Comparison of ENCODE assay signal across 8 cellular contexts in the genomic region with DNA sequence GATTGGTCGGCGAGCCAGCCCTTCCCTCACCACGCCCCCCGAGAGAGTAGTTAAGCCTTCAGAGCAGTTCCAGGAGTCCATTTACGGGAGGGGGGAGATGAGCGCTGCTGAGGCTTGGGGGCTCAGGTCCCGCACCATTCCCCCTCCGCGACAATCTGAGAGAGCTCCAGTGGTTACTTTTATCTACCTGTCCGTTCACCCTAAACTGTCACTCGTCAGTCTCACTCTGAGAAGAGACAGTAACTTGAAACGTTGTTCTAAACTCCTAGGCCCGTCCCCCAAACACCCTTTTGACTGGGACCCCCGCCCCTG. TPM values are rescaled to one million over a fixed set of nuclear protein-coding genes. Genes with fewer than 3 reads are reported as not detected.
DNase-seq lines count a peak whose midpoint lies in the region; TF ChIP-seq lines count a peak whose summit lies in the region.

No MANE protein-coding gene starts in this region.

- no peak for TF ChIP-seq CTCF in brain (conservative IDR thresholded peaks at IDR 0.05)

- DNase-seq in Ammon's horn (ENCODE audit: low spot score) = peak; percentile 91
- peak; percentile 81 for DNase-seq in GM19238 (ENCODE audit: insufficient read length, low spot score)
- DNase-seq in NCI-H82 (lab: John Stamatoyannopoulos, UW) = peak; percentile 97
- DNase-seq in foreskin melanocyte = no peak
- DNase-seq in NCI-H187 (lab: John Stamatoyannopoulos, UW) = no peak

- H3K27ac ChIP-seq in layer of hippocampus (ENCODE audit: low read depth, low read length) (peak overlapping the region; percentile 97), temporal lobe (ENCODE audit: low read depth, low read length) (peak overlapping the region; percentile 84)

- peak overlapping the region; percentile 93 to 96 (median 95) for H3K4me3 Mint-ChIP-seq in brain

- H3K9me3 Mint-ChIP-seq in brain = peaks cover 0 to 12% (median 0%) of the 10 kb centered on the region in 5 experiments

- peaks cover 70% of the 10 kb centered on the region for H3K27me3 Mint-ChIP-seq in brain

- no peaks in the 10 kb centered on the region for H3K36me3 Mint-ChIP-seq in brain

- peaks cover 3% of the 10 kb centered on the region for H3K27me3 ChIP-seq in layer of hippocampus (ENCODE audit: control insufficient read depth, insufficient read depth, low read length)

- peak overlapping the region; percentile 74 to 92 (median 91) for H3K27ac Mint-ChIP-seq in brain

- peaks cover 43% of the 10 kb centered on the region for H3K4me1 Mint-ChIP-seq in brain

RNA-seq across cellular contexts. Expression of a gene that starts 2.0 kb away (rescaled TPM):
- polyA plus RNA-seq in brain (ENCODE audit: insufficient read depth, low read depth, low replicate concordance) = 0.92 TPM
- 0.49 TPM for total RNA-seq in temporal lobe

RNA-seq across cellular contexts. Expression of a gene that starts 27.1 kb away (rescaled TPM):
- polyA plus RNA-seq in brain (ENCODE audit: insufficient read depth, low read depth, low replicate concordance) = 64.4 TPM
- total RNA-seq in temporal lobe = 58.8 TPM

RNA-seq across cellular contexts. Expression of a gene that starts 28.5 kb away (rescaled TPM):
- 1.8 TPM for polyA plus RNA-seq in brain (ENCODE audit: insufficient read depth, low read depth, low replicate concordance)
- 0.25 TPM for total RNA-seq in temporal lobe

RNA-seq across cellular contexts. Expression of a gene that starts 37.5 kb away (rescaled TPM):
- polyA plus RNA-seq in brain (ENCODE audit: insufficient read depth, low read depth, low replicate concordance) = 34.2 TPM
- 9.3 TPM for total RNA-seq in temporal lobe

RNA-seq across cellular contexts. Expression of a gene that starts 46.1 kb away (rescaled TPM):
- polyA plus RNA-seq in brain (ENCODE audit: insufficient read depth, low read depth, low replicate concordance) = 97.8 TPM
- total RNA-seq in temporal lobe = 43.8 TPM

Comparison
In these comparisons a context has a peak if more than half of its experiments do, and no peak if none do; other contexts are left out.
1. DNase-seq: peak in Ammon's horn (single experiment), GM19238 (single experiment) and NCI-H82 (single experiment); none in foreskin melanocyte (single experiment) and NCI-H187 (0 of 2).